13 cellular contexts compared by ENCODE assay signal in genomic region chr16:78892925-78893324, GRCh38.
A peak's percentile ranks its signal among the peaks of the same experiment; 100 is the strongest.
DNase-seq lines count a peak whose midpoint lies in the region; ATAC-seq and TF ChIP-seq lines count a peak whose summit lies in the region.
"Had no signal": no experiment of that assay in that cellular context is flagged by ENCODE, and none has a peak within 500 bp of the region (broad histone marks: within the 10 kb centered on the region; RNA-seq: fewer than 3 reads in every experiment).

No MANE protein-coding gene starts in this region.

- POLR2A ChIA-PET in activated CD4-positive, alpha-beta memory T cell treated with anti-CD3 and anti-CD28 coated beads, Interleukin-2, amount 10 ng/mL, durations not matched to agents 7 days and 5 days (lab: Charles Lee) = interaction anchor here (1.2 to 7.8 kb wide), 7 partner anchors 10 to 708 kb away, joined by 3 to 121 read pairs (median 5); partner anchors contain the start of gene MAF

- H3K27me3 Mint-ChIP-seq in activated T-cell treated with anti-CD3 and anti-CD28 coated beads, Interleukin-2, amount 50 U/mL, for 24 hours = no peaks in the 10 kb centered on the region
- no peaks in the 10 kb centered on the region for H3K27me3 Mint-ChIP-seq in activated T-cell treated with anti-CD3 and anti-CD28 coated beads, Interleukin-2, amount 50 U/mL, for 4 hours (ENCODE audit: low read depth)
- peaks cover 0 to 4% (median 4%) of the 10 kb centered on the region in 3 donors for H3K27me3 Mint-ChIP-seq in CD14-positive monocyte (ENCODE audit: low read depth in 3 of 3)
- H3K27me3 Mint-ChIP-seq in activated CD4-positive, alpha-beta memory T cell treated with anti-CD3 and anti-CD28 coated beads, Interleukin-2, amount 10 ng/mL, durations not matched to agents 7 days and 5 days = no peaks in the 10 kb centered on the region

- peaks cover 5% of the 10 kb centered on the region for H3K9me3 Mint-ChIP-seq in activated T-cell treated with anti-CD3 and anti-CD28 coated beads, Interleukin-2, amount 50 U/mL, for 24 hours
- no peaks in the 10 kb centered on the region for H3K9me3 Mint-ChIP-seq in activated T-cell treated with anti-CD3 and anti-CD28 coated beads, Interleukin-2, amount 50 U/mL, for 4 hours
- peaks cover 2 to 8% (median 6%) of the 10 kb centered on the region in 7 donors for H3K9me3 Mint-ChIP-seq in CD14-positive monocyte
- peaks cover 6% of the 10 kb centered on the region for H3K9me3 Mint-ChIP-seq in activated CD4-positive, alpha-beta memory T cell treated with anti-CD3 and anti-CD28 coated beads, Interleukin-2, amount 10 ng/mL, durations not matched to agents 7 days and 5 days
- peaks cover 7% of the 10 kb centered on the region for H3K9me3 Mint-ChIP-seq in stimulated activated effector memory CD8-positive, alpha-beta T cell treated with anti-CD3 and anti-CD28 coated beads, Interleukin-12 subunit alpha, Interleukin-12 subunit beta, amount 100 ng/mL, for 72 hours

- in situ Hi-C loops in KBM-7 (cut with MboI; ENCODE audit: low pct_unique_long_range_greater_than_20kb, low sequenced_read_pairs) = no loop called here

- CTCF ChIA-PET in activated CD4-positive, alpha-beta memory T cell treated with anti-CD3 and anti-CD28 coated beads, Interleukin-2, amount 10 ng/mL, durations not matched to agents 7 days and 5 days (lab: Charles Lee) = interaction anchor here (0.7 to 1.3 kb wide), 4 partner anchors 114 to 391 kb away, joined by 3 to 4 read pairs (median 4); no protein-coding TSS in a partner anchor

- ATAC-seq in activated T-cell treated with anti-CD3 and anti-CD28 coated beads, Interleukin-2, amount 50 U/mL, for 4 hours = no peak
- ATAC-seq in stimulated activated effector memory CD8-positive, alpha-beta T cell treated with anti-CD3 and anti-CD28 coated beads, Interleukin-12 subunit alpha, Interleukin-12 subunit beta, amount 100 ng/mL, for 72 hours = peak; percentile 65
- ATAC-seq in GM18498 (IDR thresholded peaks at IDR 0.05; ENCODE audit: unreplicated experiment) = no peak
- ATAC-seq: A549, Panc1 had no signal

- DNase-seq in activated T-cell treated with anti-CD3 and anti-CD28 coated beads, Interleukin-2, amount 50 U/mL, for 24 hours = no peak
- no peak for DNase-seq in activated T-cell treated with anti-CD3 and anti-CD28 coated beads, Interleukin-2, amount 50 U/mL, for 4 hours
- DNase-seq in CD14-positive monocyte (ENCODE audit: low spot score) = no peak
- no peak for DNase-seq in activated CD4-positive, alpha-beta memory T cell treated with anti-CD3 and anti-CD28 coated beads, Interleukin-2, amount 10 ng/mL, durations not matched to agents 7 days and 5 days
- no peak for DNase-seq in stimulated activated effector memory CD8-positive, alpha-beta T cell treated with anti-CD3 and anti-CD28 coated beads, Interleukin-12 subunit alpha, Interleukin-12 subunit beta, amount 100 ng/mL, for 72 hours (ENCODE audit: low spot score in 2 of 2)
- no peak for DNase-seq in KBM-7
- DNase-seq: MG63, NCI-H1092 treated with DMSO at 0.1 percent for 48 hours, NCI-H1694, NCI-H524 had no signal

- peaks cover 3% of the 10 kb centered on the region for H3K36me3 Mint-ChIP-seq in activated T-cell treated with anti-CD3 and anti-CD28 coated beads, Interleukin-2, amount 50 U/mL, for 24 hours (ENCODE audit: low read depth)
- H3K36me3 Mint-ChIP-seq in activated T-cell treated with anti-CD3 and anti-CD28 coated beads, Interleukin-2, amount 50 U/mL, for 4 hours (ENCODE audit: insufficient read depth) = no peaks in the 10 kb centered on the region
- H3K36me3 Mint-ChIP-seq in CD14-positive monocyte = peaks cover 0 to 2% of the 10 kb centered on the region in 2 donors
- peaks cover 28% of the 10 kb centered on the region for H3K36me3 Mint-ChIP-seq in activated CD4-positive, alpha-beta memory T cell treated with anti-CD3 and anti-CD28 coated beads, Interleukin-2, amount 10 ng/mL, durations not matched to agents 7 days and 5 days (ENCODE audit: low read depth)
- H3K36me3 Mint-ChIP-seq in stimulated activated effector memory CD8-positive, alpha-beta T cell treated with anti-CD3 and anti-CD28 coated beads, Interleukin-12 subunit alpha, Interleukin-12 subunit beta, amount 100 ng/mL, for 72 hours = peaks cover 19% of the 10 kb centered on the region

- intact Hi-C loops in CD14-positive monocyte (cut with micrococcal nuclease) = no loop called here

- no peak overlapping the region for H3K4me3 Mint-ChIP-seq in activated T-cell treated with anti-CD3 and anti-CD28 coated beads, Interleukin-2, amount 50 U/mL, for 24 hours
- no peak overlapping the region for H3K4me3 Mint-ChIP-seq in activated T-cell treated with anti-CD3 and anti-CD28 coated beads, Interleukin-2, amount 50 U/mL, for 4 hours
- H3K4me3 Mint-ChIP-seq in CD14-positive monocyte = no peak overlapping the region
- H3K4me3 Mint-ChIP-seq in activated CD4-positive, alpha-beta memory T cell treated with anti-CD3 and anti-CD28 coated beads, Interleukin-2, amount 10 ng/mL, durations not matched to agents 7 days and 5 days = no peak overlapping the region
- H3K4me3 Mint-ChIP-seq in stimulated activated effector memory CD8-positive, alpha-beta T cell treated with anti-CD3 and anti-CD28 coated beads, Interleukin-12 subunit alpha, Interleukin-12 subunit beta, amount 100 ng/mL, for 72 hours = peak overlapping the region; percentile 31

- H3K4me1 Mint-ChIP-seq in activated T-cell treated with anti-CD3 and anti-CD28 coated beads, Interleukin-2, amount 50 U/mL, for 24 hours (ENCODE audit: low read depth) = peaks cover 72% of the 10 kb centered on the region
- peaks cover 43% of the 10 kb centered on the region for H3K4me1 Mint-ChIP-seq in activated T-cell treated with anti-CD3 and anti-CD28 coated beads, Interleukin-2, amount 50 U/mL, for 4 hours (ENCODE audit: low read depth)
- peaks cover 10% of the 10 kb centered on the region for H3K4me1 Mint-ChIP-seq in CD14-positive monocyte
- peaks cover 90% of the 10 kb centered on the region for H3K4me1 Mint-ChIP-seq in activated CD4-positive, alpha-beta memory T cell treated with anti-CD3 and anti-CD28 coated beads, Interleukin-2, amount 10 ng/mL, durations not matched to agents 7 days and 5 days
- H3K4me1 Mint-ChIP-seq in stimulated activated effector memory CD8-positive, alpha-beta T cell treated with anti-CD3 and anti-CD28 coated beads, Interleukin-12 subunit alpha, Interleukin-12 subunit beta, amount 100 ng/mL, for 72 hours = peaks cover 69% of the 10 kb centered on the region

- H3K27ac Mint-ChIP-seq in activated T-cell treated with anti-CD3 and anti-CD28 coated beads, Interleukin-2, amount 50 U/mL, for 24 hours = peak overlapping the region; percentile 92
- H3K27ac Mint-ChIP-seq in CD14-positive monocyte = peak overlapping the region; percentile 51 to 78 (median 75)
- H3K27ac Mint-ChIP-seq in activated CD4-positive, alpha-beta memory T cell treated with anti-CD3 and anti-CD28 coated beads, Interleukin-2, amount 10 ng/mL, durations not matched to agents 7 days and 5 days = peak overlapping the region; percentile 85
- H3K27ac Mint-ChIP-seq in stimulated activated effector memory CD8-positive, alpha-beta T cell treated with anti-CD3 and anti-CD28 coated beads, Interleukin-12 subunit alpha, Interleukin-12 subunit beta, amount 100 ng/mL, for 72 hours = peak overlapping the region; percentile 98

- TF ChIP-seq CTCF in CD14-positive monocyte (IDR thresholded peaks at IDR 0.05) = no peak
